17 cellular contexts compared by ENCODE assay signal in genomic region chr4:169133932-169134331, GRCh38.
A peak's percentile ranks its signal among the peaks of the same experiment; 100 is the strongest.
DNase-seq lines count a peak whose midpoint lies in the region; ATAC-seq, FAIRE-seq and TF ChIP-seq lines count a peak whose summit lies in the region.
"Had no signal": no experiment of that assay in that cellular context is flagged by ENCODE, and none has a peak within 500 bp of the region (broad histone marks: within the 10 kb centered on the region; RNA-seq: fewer than 3 reads in every experiment).

No MANE protein-coding gene starts in this region.

- no peak overlapping the region for H3K4me3 ChIP-seq in lower lobe of right lung
- H3K4me3 ChIP-seq in thoracic aorta = peak overlapping the region; percentile 7
- H3K4me3 ChIP-seq in A673 (ENCODE audit: low read depth, low read length, poor library complexity, severe bottlenecking) = no peak overlapping the region
- H3K4me3 ChIP-seq: PC-9, spleen had no signal

- BruUV-seq in A673 (replicated peaks; lab: Mats Ljungman, UMichigan) = no TSS peak

- no peaks in the 10 kb centered on the region for H3K27me3 ChIP-seq in lower lobe of right lung (ENCODE audit: low read depth)
- no peaks in the 10 kb centered on the region for H3K27me3 ChIP-seq in thoracic aorta (replicated peaks; ENCODE audit: insufficient read depth)
- H3K27me3 ChIP-seq in A673 (replicated peaks; ENCODE audit: insufficient read depth, low read depth, low read length, poor library complexity) = no peaks in the 10 kb centered on the region
- H3K27me3 ChIP-seq: foreskin keratinocyte, spleen had no signal

- DNase-seq in SK-MEL-5 (ENCODE audit: low read depth, low spot score) (peak; percentile 95), Right ventricle myocardium superior (no peak), lower lobe of right lung (peak; percentile 66), thoracic aorta (ENCODE audit: low spot score) (no peak), GM19239 (ENCODE audit: insufficient read length, low spot score) (no peak), A673 (ENCODE audit: low spot score) (no peak)
- DNase-seq: activated T-cell treated with anti-CD3 and anti-CD28 coated beads, Interleukin-2, amount 50 U/mL, for 24 hours; central memory CD4-positive, alpha-beta T cell; foreskin keratinocyte; NCI-H1105; NCI-H524; occipital lobe; PC-9; spleen; stimulated activated naive CD4-positive, alpha-beta T cell treated with Interleukin-2 at 50 U/mL for 16 hours had no signal

- H3K36me3 ChIP-seq in lower lobe of right lung (peaks cover 44% of the 10 kb centered on the region), thoracic aorta (no peaks in the 10 kb centered on the region), A673 (ENCODE audit: insufficient read depth, low read length, poor library complexity, severe bottlenecking) (no peaks in the 10 kb centered on the region)

- H3K4me1 ChIP-seq in lower lobe of right lung (peaks cover 18% of the 10 kb centered on the region), thoracic aorta (ENCODE audit: control insufficient read depth in 1 of 2, low read depth in 2 of 2) (peaks cover 25 to 50% of the 10 kb centered on the region in 2 donors), A673 (ENCODE audit: insufficient read depth, low read length, poor library complexity, severe bottlenecking) (peaks cover 10% of the 10 kb centered on the region)
- H3K4me1 ChIP-seq: foreskin keratinocyte, spleen had no signal

- peak overlapping the region; percentile 73 for H3K27ac ChIP-seq in lower lobe of right lung
- H3K27ac ChIP-seq in thoracic aorta = peak overlapping the region; percentile 45 to 77
- H3K27ac ChIP-seq in A673 (ENCODE audit: low read depth, low read length, poor library complexity, severe bottlenecking) = no peak overlapping the region
- H3K27ac ChIP-seq: foreskin keratinocyte, PC-9, spleen had no signal

- POLR2A ChIA-PET in A673 (lab: Charles Lee; ENCODE audit: low non-redundant PET) = no interaction called here

- in situ Hi-C loops in SK-MEL-5 (cut with HindIII; ENCODE audit: low pct_unique_long_range_greater_than_20kb, low sequenced_read_pairs) = no loop called here

- peak; percentile 72 for ATAC-seq in Right ventricle myocardium superior (ENCODE audit: poor library complexity)
- ATAC-seq in lower lobe of right lung = peak; percentile 97 to 98
- ATAC-seq in thoracic aorta (ENCODE audit: insufficient number of reproducible peaks, low FRiP score, low read depth) = peak; percentile 52
- ATAC-seq in GM18861 (IDR thresholded peaks at IDR 0.05; ENCODE audit: unreplicated experiment) = no peak
- ATAC-seq: foreskin keratinocyte had no signal

- intact Hi-C loops in Right ventricle myocardium superior (cut with DNase I) = no loop called here
- intact Hi-C loops in lower lobe of right lung (cut with DNase I) = no loop called here
- intact Hi-C loops in A673 (cut with micrococcal nuclease; ENCODE audit: unreplicated experiment) = no loop called here

- TF ChIP-seq CTCF in lower lobe of right lung (IDR thresholded peaks at IDR 0.05) = no peak
- TF ChIP-seq CTCF in thoracic aorta (IDR thresholded peaks at IDR 0.05) = no peak
- no peak for TF ChIP-seq CTCF in A673 (conservative IDR thresholded peaks at IDR 0.05; ENCODE audit: low read depth, low read length)

- FAIRE-seq in GM19239 (lab: Jason Lieb, UNC) = no peak
- FAIRE-seq: endometrium had no signal

- CTCF ChIA-PET in A673 (lab: Charles Lee) = no interaction called here

- no peaks in the 10 kb centered on the region for H3K9me3 ChIP-seq in lower lobe of right lung
- no peaks in the 10 kb centered on the region for H3K9me3 ChIP-seq in thoracic aorta
- H3K9me3 ChIP-seq in A673 (ENCODE audit: low read depth, low read length, poor library complexity, severe bottlenecking) = no peaks in the 10 kb centered on the region
- H3K9me3 ChIP-seq: spleen had no signal

Comparison
In these comparisons a context has a peak if more than half of its experiments do, and no peak if none do; other contexts are left out.
1. DNase-seq: peak in SK-MEL-5 (single experiment) and lower lobe of right lung (single experiment); none in Right ventricle myocardium superior (single experiment), thoracic aorta (single experiment), GM19239 (single experiment) and A673 (single experiment).